25 cellular contexts compared by ENCODE assay signal in the genomic region with DNA sequence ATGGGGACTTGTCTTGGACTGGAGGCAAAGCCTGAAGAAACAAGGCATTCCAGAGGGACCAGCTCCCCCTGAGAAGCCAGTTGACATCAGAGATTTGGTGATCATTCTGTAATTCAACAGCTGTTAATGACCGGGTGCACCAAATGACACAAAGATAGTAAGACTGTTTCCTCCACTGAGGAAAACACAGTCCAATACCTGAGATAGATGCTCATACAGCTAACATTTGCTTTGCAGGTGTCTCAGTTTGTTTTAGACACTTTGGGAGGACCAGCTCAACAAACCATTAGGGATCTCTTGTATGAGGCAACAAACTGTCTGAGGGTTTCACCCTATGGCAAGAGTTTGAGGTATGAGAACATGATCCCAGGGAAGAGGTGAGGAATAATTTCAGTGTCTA.
"Had no signal": no experiment of that assay in that cellular context is flagged by ENCODE, and none has a peak within 500 bp of the region (broad histone marks: within the 10 kb centered on the region; RNA-seq: fewer than 3 reads in every experiment).

No MANE protein-coding gene starts in this region.

- H3K27me3 ChIP-seq: testis, thyroid gland, tibial artery, tibial nerve, transverse colon, upper lobe of left lung, upper lobe of right lung, uterus, vagina had no signal

- H3K27ac ChIP-seq: stomach, suprapubic skin, testis, thoracic aorta, thyroid gland, tibial artery, tibial nerve, transverse colon, upper lobe of left lung, upper lobe of right lung, uterus, vagina had no signal

- H3K4me3 ChIP-seq: stomach, suprapubic skin, testis, thoracic aorta, thyroid gland, tibial artery, tibial nerve, transverse colon, upper lobe of left lung, upper lobe of right lung, uterus, vagina had no signal

- H3K9me3 ChIP-seq: stomach, suprapubic skin, testis, thoracic aorta, thyroid gland, tibial artery, tibial nerve, transverse colon, upper lobe of left lung, upper lobe of right lung, uterus, vagina had no signal

- H3K4me1 ChIP-seq: stomach, suprapubic skin, testis, thyroid gland, tibial artery, tibial nerve, transverse colon, upper lobe of left lung, upper lobe of right lung, uterus, vagina had no signal

- DNase-seq: stimulated activated CD4-positive, alpha-beta T cell treated with anti-CD3 and anti-CD28 coated beads, Interleukin-2, amount 100 ng/mL, for 48 hours; stimulated activated CD4-positive, alpha-beta T cell treated with anti-CD3 and anti-CD28 coated beads, Interleukin-4, amount 100 ng/mL, for 1 hour; stimulated activated CD4-positive, alpha-beta T cell treated with anti-CD3 and anti-CD28 coated beads, Interleukin-4, amount 100 ng/mL, for 24 hours; stimulated activated CD4-positive, alpha-beta T cell treated with anti-CD3 and anti-CD28 coated beads, Interleukin-4, amount 100 ng/mL, for 4 hours; stimulated activated CD8-positive, alpha-beta memory T cell treated with anti-CD3 and anti-CD28 coated beads, Interleukin-4, amount 100 ng/mL, for 48 hours; stimulated activated naive B cell treated with anti-CD40 and anti-IgM and Interleukin-4, amounts not matched to agents 10 μg/mL and 1 μg/mL and 100 μg/mL, for 72 hours; stimulated activated naive CD4-positive, alpha-beta T cell; stimulated activated naive CD4-positive, alpha-beta T cell treated with Interleukin-2 at 50 U/mL for 16 hours; stimulated activated naive CD8-positive, alpha-beta T cell treated with anti-CD3 and anti-CD28 coated beads, Interleukin-15, amount 100 ng/mL, for 72 hours; stimulated activated naive CD8-positive, alpha-beta T cell treated with anti-CD3 and anti-CD28 coated beads, Interleukin-15, Interleukin-2, amounts not matched to agents 100 U/mL and 50 U/mL, for 24 hours; stomach; substantia nigra; testis; thyroid gland; tibial artery; transverse colon; upper lobe of left lung; upper lobe of right lung; uterus had no signal

- H3K36me3 ChIP-seq: stomach, suprapubic skin, thoracic aorta, thyroid gland, tibial artery, tibial nerve, transverse colon, upper lobe of left lung, upper lobe of right lung, uterus, vagina had no signal

- ATAC-seq: stimulated activated effector memory CD8-positive, alpha-beta T cell treated with anti-CD3 and anti-CD28 coated beads, Interleukin-12 subunit alpha, Interleukin-12 subunit beta, amount 100 ng/mL, for 72 hours; stimulated activated memory B cell treated with anti-CD40 and anti-IgM and Interleukin-4, amounts not matched to agents 10 μg/mL and 1 μg/mL and 100 μg/mL, for 72 hours; stimulated activated naive B cell treated with anti-CD40 and anti-IgM and Interleukin-4, amounts not matched to agents 10 μg/mL and 1 μg/mL and 100 μg/mL, for 72 hours; stimulated activated naive CD8-positive, alpha-beta T cell treated with anti-CD3 and anti-CD28 coated beads, Interleukin-15, amount 100 ng/mL, for 72 hours; stimulated activated naive CD8-positive, alpha-beta T cell treated with anti-CD3 and anti-CD28 coated beads, Interleukin-15, Interleukin-2, amounts not matched to agents 100 U/mL and 50 U/mL, for 24 hours; upper lobe of right lung had no signal
